In the genomic region with DNA sequence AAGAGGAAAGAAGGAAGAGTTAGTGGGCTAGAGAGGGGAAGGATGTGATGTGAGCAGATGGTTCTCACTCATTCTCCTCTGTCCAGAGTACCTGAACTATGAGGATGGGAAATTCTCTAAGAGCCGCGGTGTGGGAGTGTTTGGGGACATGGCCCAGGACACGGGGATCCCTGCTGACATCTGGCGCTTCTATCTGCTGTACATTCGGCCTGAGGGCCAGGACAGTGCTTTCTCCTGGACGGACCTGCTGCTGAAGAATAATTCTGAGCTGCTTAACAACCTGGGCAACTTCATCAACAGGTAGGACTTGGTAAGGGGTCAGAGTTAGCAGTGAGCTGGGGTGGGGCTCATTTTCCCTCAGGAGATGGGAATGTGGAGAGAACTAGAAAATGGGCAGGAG, we compare ENCODE assay signal across 1 cellular context.
TF ChIP-seq lines count a peak whose summit lies in the region.

No MANE protein-coding gene starts in this region.

TF ChIP-seq in HEK293, 187 proteins besides CTCF, POLR2A, EP300 and RAD21:
- peak; percentile 87 for TF ChIP-seq SCRT2 (tag by site-specific recombination; IDR thresholded peaks at IDR 0.05)
- no peak for TF ChIP-seq ZNF169 (tag by site-specific recombination; IDR thresholded peaks at IDR 0.05)
- TF ChIP-seq, protein P1, sequence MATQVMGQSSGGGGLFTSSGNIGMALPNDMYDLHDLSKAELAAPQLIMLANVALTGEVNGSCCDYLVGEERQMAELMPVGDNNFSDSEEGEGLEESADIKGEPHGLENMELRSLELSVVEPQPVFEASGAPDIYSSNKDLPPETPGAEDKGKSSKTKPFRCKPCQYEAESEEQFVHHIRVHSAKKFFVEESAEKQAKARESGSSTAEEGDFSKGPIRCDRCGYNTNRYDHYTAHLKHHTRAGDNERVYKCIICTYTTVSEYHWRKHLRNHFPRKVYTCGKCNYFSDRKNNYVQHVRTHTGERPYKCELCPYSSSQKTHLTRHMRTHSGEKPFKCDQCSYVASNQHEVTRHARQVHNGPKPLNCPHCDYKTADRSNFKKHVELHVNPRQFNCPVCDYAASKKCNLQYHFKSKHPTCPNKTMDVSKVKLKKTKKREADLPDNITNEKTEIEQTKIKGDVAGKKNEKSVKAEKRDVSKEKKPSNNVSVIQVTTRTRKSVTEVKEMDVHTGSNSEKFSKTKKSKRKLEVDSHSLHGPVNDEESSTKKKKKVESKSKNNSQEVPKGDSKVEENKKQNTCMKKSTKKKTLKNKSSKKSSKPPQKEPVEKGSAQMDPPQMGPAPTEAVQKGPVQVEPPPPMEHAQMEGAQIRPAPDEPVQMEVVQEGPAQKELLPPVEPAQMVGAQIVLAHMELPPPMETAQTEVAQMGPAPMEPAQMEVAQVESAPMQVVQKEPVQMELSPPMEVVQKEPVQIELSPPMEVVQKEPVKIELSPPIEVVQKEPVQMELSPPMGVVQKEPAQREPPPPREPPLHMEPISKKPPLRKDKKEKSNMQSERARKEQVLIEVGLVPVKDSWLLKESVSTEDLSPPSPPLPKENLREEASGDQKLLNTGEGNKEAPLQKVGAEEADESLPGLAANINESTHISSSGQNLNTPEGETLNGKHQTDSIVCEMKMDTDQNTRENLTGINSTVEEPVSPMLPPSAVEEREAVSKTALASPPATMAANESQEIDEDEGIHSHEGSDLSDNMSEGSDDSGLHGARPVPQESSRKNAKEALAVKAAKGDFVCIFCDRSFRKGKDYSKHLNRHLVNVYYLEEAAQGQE (tag by site-specific recombination; IDR thresholded peaks at IDR 0.05) = peak; percentile 69
